Comparison of ENCODE assay signal across 17 cellular contexts in genomic region chr4:75028196-75028854, GRCh38.
A peak's percentile ranks its signal among the peaks of the same experiment; 100 is the strongest.
DNase-seq lines count a peak whose midpoint lies in the region; ATAC-seq and TF ChIP-seq lines count a peak whose summit lies in the region.
"Had no signal": no experiment of that assay in that cellular context is flagged by ENCODE, and none has a peak within 500 bp of the region (broad histone marks: within the 10 kb centered on the region; RNA-seq: fewer than 3 reads in every experiment).

No MANE protein-coding gene starts in this region.

- H3K9me3 ChIP-seq in OCI-LY3 (ENCODE audit: insufficient read depth, low read length) (no peaks in the 10 kb centered on the region), left ventricle myocardium inferior (replicated peaks) (no peaks in the 10 kb centered on the region), parathyroid adenoma (ENCODE audit: control insufficient read depth, low read length) (no peaks in the 10 kb centered on the region)
- H3K9me3 ChIP-seq: BE2C, MG63 had no signal

- TF ChIP-seq CTCF in OCI-LY3 (IDR thresholded peaks at IDR 0.05; ENCODE audit: low read depth, low read length) (no peak), left ventricle myocardium inferior (IDR thresholded peaks at IDR 0.05; ENCODE audit: borderline replicate concordance) (no peak), parathyroid adenoma (IDR thresholded peaks at IDR 0.05) (no peak)

- H3K79me2 ChIP-seq in OCI-LY3 (ENCODE audit: low read length): peaks cover 98% of the 10 kb centered on the region
- H3K79me2 ChIP-seq in parathyroid adenoma: no peaks in the 10 kb centered on the region

- DNase-seq in DMS79 treated with DMSO at 0.1 percent for 48 hours (lab: John Stamatoyannopoulos, UW) (peak; percentile 73), left ventricle myocardium inferior (no peak), NCI-H2107 treated with DMSO at 0.1 percent for 48 hours (lab: John Stamatoyannopoulos, UW; ENCODE audit: unreplicated experiment) (no peak), NCI-H1092 treated with DMSO at 0.1 percent for 48 hours (lab: John Stamatoyannopoulos, UW) (no peak), left lobe of liver (ENCODE audit: low spot score) (no peak)
- DNase-seq: BE2C; CD8-positive, alpha-beta T cell; HFFc6; MG63; NCI-H1105 treated with DMSO at 0.1 percent for 48 hours; NCI-H187 treated with DMSO at 0.1 percent for 48 hours; NCI-H2227 treated with DMSO at 0.1 percent for 48 hours; NCI-H526; OCI-M1 had no signal

- ATAC-seq in left lobe of liver: no peak
- ATAC-seq: CD8-positive, alpha-beta T cell had no signal

- H3K27ac ChIP-seq in OCI-LY3 (ENCODE audit: low read length) (0 out of 2 replicates have a peak overlapping the region, but pooled peaks have one; percentile 77), left ventricle myocardium inferior (replicated peaks) (peak overlapping the region; percentile 47), parathyroid adenoma (peak overlapping the region; percentile 27)
- H3K27ac ChIP-seq: RWPE1 had no signal

- no peak overlapping the region for H2AFZ ChIP-seq in OCI-LY3 (ENCODE audit: low read depth, low read length)
- peak overlapping the region; percentile 16 for H2AFZ ChIP-seq in parathyroid adenoma

- H3K27me3 ChIP-seq in OCI-LY3 (ENCODE audit: low read depth, low read length) (no peaks in the 10 kb centered on the region), left ventricle myocardium inferior (ENCODE audit: low read depth) (no peaks in the 10 kb centered on the region), parathyroid adenoma (ENCODE audit: control insufficient read depth, insufficient read depth, low read length) (no peaks in the 10 kb centered on the region)
- H3K27me3 ChIP-seq: BE2C, MG63 had no signal

- H3K4me2 ChIP-seq in OCI-LY3 (ENCODE audit: low read length) (no peak overlapping the region), parathyroid adenoma (ENCODE audit: low read length) (peak overlapping the region; percentile 29)

- no peak overlapping the region for H3K4me3 ChIP-seq in OCI-LY3 (ENCODE audit: low read length)
- H3K4me3 ChIP-seq in left ventricle myocardium inferior: peak overlapping the region; percentile 7
- H3K4me3 ChIP-seq in parathyroid adenoma (ENCODE audit: low read depth, low read length): peak overlapping the region; percentile 4
- H3K4me3 ChIP-seq: MG63 had no signal

- H3K36me3 ChIP-seq in OCI-LY3 (replicated peaks; ENCODE audit: low read depth, low read length) (peaks cover 69% of the 10 kb centered on the region), left ventricle myocardium inferior (no peaks in the 10 kb centered on the region), parathyroid adenoma (ENCODE audit: control insufficient read depth, insufficient read depth, low read length) (no peaks in the 10 kb centered on the region)
- H3K36me3 ChIP-seq: BE2C, MG63 had no signal

- H3K9ac ChIP-seq in OCI-LY3 (ENCODE audit: low read length) (no peak overlapping the region), parathyroid adenoma (no peak overlapping the region)

- peaks cover 76% of the 10 kb centered on the region for H3K4me1 ChIP-seq in OCI-LY3 (ENCODE audit: low read length)
- peaks cover 25% of the 10 kb centered on the region for H3K4me1 ChIP-seq in left ventricle myocardium inferior
- no peaks in the 10 kb centered on the region for H3K4me1 ChIP-seq in parathyroid adenoma
- H3K4me1 ChIP-seq: BE2C had no signal

- intact Hi-C loops in left ventricle myocardium inferior (cut with micrococcal nuclease): no loop called here

- H4K20me1 ChIP-seq in OCI-LY3 (ENCODE audit: insufficient read depth, low read length): peaks cover 18% of the 10 kb centered on the region

Comparison
In these comparisons a context has a peak if more than half of its experiments do, and no peak if none do; other contexts are left out.
1. H3K27ac ChIP-seq: peak in every context shown above with its lines; median percentile 77 in OCI-LY3; 47 in left ventricle myocardium inferior; 27 in parathyroid adenoma.